8 cellular contexts compared by ENCODE assay signal in the genomic region with DNA sequence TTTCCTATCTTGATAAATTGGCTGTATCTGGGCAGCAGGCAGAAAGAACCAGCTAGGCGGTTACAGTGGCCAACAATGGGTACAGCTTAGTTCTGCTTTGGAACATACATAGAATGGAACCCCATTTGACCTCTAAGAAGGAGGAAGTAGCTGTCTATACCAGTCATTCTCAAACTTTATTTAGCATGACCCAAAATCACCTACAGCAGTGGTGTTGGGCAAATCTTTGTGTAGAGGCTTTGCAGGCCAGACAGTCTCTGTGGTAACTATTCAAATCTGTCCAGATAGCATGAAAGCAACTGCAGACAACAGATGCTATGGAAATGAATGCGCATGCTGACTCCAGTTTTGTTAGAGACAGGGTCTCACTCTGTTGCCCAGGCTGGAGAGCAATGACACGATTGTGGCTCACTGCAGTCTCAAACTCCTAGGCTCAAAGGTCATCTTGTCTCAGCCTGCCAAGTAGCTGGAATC. TPM values are rescaled to one million over a fixed set of nuclear protein-coding genes. Genes with fewer than 3 reads are reported as not detected.
DNase-seq lines count a peak whose midpoint lies in the region; ATAC-seq and TF ChIP-seq lines count a peak whose summit lies in the region.
"Had no signal": no experiment of that assay in that cellular context is flagged by ENCODE, and none has a peak within 500 bp of the region (broad histone marks: within the 10 kb centered on the region; RNA-seq: fewer than 3 reads in every experiment).

No MANE protein-coding gene starts in this region.

- H3K4me2 ChIP-seq in trophoblast cell (ENCODE audit: low read length) = no peak overlapping the region

- intact Hi-C loops in mucosa of descending colon (cut with DNase I, micrococcal nuclease) = no loop called here

- H3K4me3 ChIP-seq in mucosa of descending colon (no peak overlapping the region), trophoblast cell (ENCODE audit: low read depth, low read length) (no peak overlapping the region)

- no peak overlapping the region for H3K14ac ChIP-seq in trophoblast cell (ENCODE audit: low read length)

- H3K79me2 ChIP-seq in trophoblast cell (ENCODE audit: control insufficient read depth, insufficient read depth, low read length, poor library complexity) = no peaks in the 10 kb centered on the region

- H3K4me1 ChIP-seq in mucosa of descending colon (ENCODE audit: low read depth) = no peaks in the 10 kb centered on the region
- H3K4me1 ChIP-seq in trophoblast cell (ENCODE audit: control insufficient read depth in 1 of 2, insufficient read depth in 2 of 2, low read length in 2 of 2) = no peaks in the 10 kb centered on the region

- H3K36me3 ChIP-seq in mucosa of descending colon (ENCODE audit: low read depth) (no peaks in the 10 kb centered on the region), trophoblast cell (ENCODE audit: control insufficient read depth in 1 of 2, insufficient read depth in 2 of 2, low read length in 2 of 2) (peaks cover 17 to 30% of the 10 kb centered on the region in 2 experiments)

- no peaks in the 10 kb centered on the region for H3K79me1 ChIP-seq in trophoblast cell (ENCODE audit: low read length)

- H3K9me3 ChIP-seq in mucosa of descending colon = peaks cover 7% of the 10 kb centered on the region
- peaks cover 11% of the 10 kb centered on the region for H3K9me3 ChIP-seq in trophoblast cell (ENCODE audit: insufficient read depth, low read depth, low read length)

- H2BK12ac ChIP-seq in trophoblast cell (ENCODE audit: low read length) = no peak overlapping the region

- H3K27me3 ChIP-seq in trophoblast cell (ENCODE audit: insufficient read depth, low read length) = no peaks in the 10 kb centered on the region

- ATAC-seq in GM18861 (IDR thresholded peaks at IDR 0.05; ENCODE audit: unreplicated experiment) (peak; percentile 58), HG02623 (IDR thresholded peaks at IDR 0.05; ENCODE audit: unreplicated experiment) (peak; percentile 43), mucosa of descending colon (peak; percentile 52), GM18511 (IDR thresholded peaks at IDR 0.05; ENCODE audit: unreplicated experiment) (no peak)

- H4K8ac ChIP-seq in trophoblast cell (ENCODE audit: low read depth, low read length) = no peak overlapping the region

- H4K12ac ChIP-seq in trophoblast cell (ENCODE audit: low read depth, low read length) = no peak overlapping the region

- no peak overlapping the region for H3K27ac ChIP-seq in trophoblast cell (ENCODE audit: low read depth, low read length)

- H2AFZ ChIP-seq in trophoblast cell (ENCODE audit: insufficient read depth, low read length, poor library complexity) = no peak overlapping the region

- H3K18ac ChIP-seq in trophoblast cell (ENCODE audit: low read length) = no peak overlapping the region

- no peak for TF ChIP-seq CTCF in mucosa of descending colon (IDR thresholded peaks at IDR 0.05)

- no peak overlapping the region for H3K4ac ChIP-seq in trophoblast cell (ENCODE audit: low read depth, low read length)

- DNase-seq in NAMALWA (ENCODE audit: low spot score) = peak; percentile 89
- DNase-seq in mucosa of descending colon = no peak
- DNase-seq in trophoblast cell = no peak
- no peak for DNase-seq in DMS153 (lab: John Stamatoyannopoulos, UW)

- H2BK5ac ChIP-seq in trophoblast cell (ENCODE audit: low read depth, low read length, poor library complexity) = no peak overlapping the region

- H4K91ac ChIP-seq in trophoblast cell (ENCODE audit: low read depth, low read length) = no peak overlapping the region

- no peak overlapping the region for H2AK5ac ChIP-seq in trophoblast cell (ENCODE audit: low read length)

- no peak overlapping the region for H3K23ac ChIP-seq in trophoblast cell (ENCODE audit: low read length)

- H2BK120ac ChIP-seq in trophoblast cell (ENCODE audit: insufficient read depth, low read length, poor library complexity) = no peak overlapping the region

- no CpG with 5 or more reads among the region's 3 CpGs for WGBS in trophoblast cell (ENCODE audit: extremely low coverage, insufficient coverage, insufficient read length)

- no peak overlapping the region for H3K9ac ChIP-seq in trophoblast cell (ENCODE audit: low read length)

RNA-seq across cellular contexts. Expression of gene KCNC3, which starts 12.0 kb away (rescaled TPM):
- 1 to 10 TPM in 2 of 3 donors, under 1 TPM in 1; 0.49 to 1.5 (median 1.1) TPM for total RNA-seq in mucosa of descending colon
- 22.5 and 22.6 TPM in 2 replicates for polyA plus RNA-seq in trophoblast cell (2013)
- total RNA-seq: fibroblast of villous mesenchyme had no signal

RNA-seq across cellular contexts. Expression of gene NAPSA, which starts 24.3 kb away (rescaled TPM):
- total RNA-seq in mucosa of descending colon = 1 to 10 TPM; 1.8 to 3.2 (median 2.0) TPM
- polyA plus RNA-seq in trophoblast cell (2013) = 0.25 and 0.26 TPM in 2 replicates

RNA-seq across cellular contexts. Expression of gene NR1H2, which starts 35.1 kb away (rescaled TPM):
- 10 to 100 TPM; 69.7 to 99.5 (median 85.0) TPM for total RNA-seq in mucosa of descending colon
- 21.2 and 22.6 TPM in 2 replicates for polyA plus RNA-seq in trophoblast cell (2013)

RNA-seq across cellular contexts. Expression of gene POLD1, which starts 43.0 kb away (rescaled TPM):
- 10 to 100 TPM; 20.8 to 27.9 (median 22.9) TPM for total RNA-seq in mucosa of descending colon
- polyA plus RNA-seq in trophoblast cell (2013) = 42.3 and 44.2 TPM in 2 replicates
